27 cellular contexts compared by ENCODE assay signal in the genomic region with DNA sequence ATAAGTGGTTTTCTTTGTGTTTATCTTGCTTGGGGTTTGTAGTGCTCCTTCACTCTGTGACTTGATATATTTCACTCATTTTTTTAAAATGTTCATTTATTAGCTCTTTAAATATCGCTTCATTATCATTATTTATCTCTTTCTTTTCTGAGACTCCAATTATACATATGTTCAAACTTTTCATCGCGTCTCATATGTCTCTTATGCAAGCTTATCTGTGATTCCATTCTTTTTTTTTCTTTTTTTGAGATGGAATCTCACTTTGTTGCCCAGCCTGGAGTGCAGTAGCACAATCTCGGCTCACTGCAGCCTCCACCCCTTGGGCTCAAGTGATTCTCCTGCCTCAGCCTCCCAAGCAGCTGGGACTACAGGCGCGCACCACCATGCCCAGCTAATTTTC.
A peak's percentile ranks its signal among the peaks of the same experiment; 100 is the strongest.
DNase-seq lines count a peak whose midpoint lies in the region; TF ChIP-seq lines count a peak whose summit lies in the region.
"Had no signal": no experiment of that assay in that cellular context is flagged by ENCODE, and none has a peak within 500 bp of the region (broad histone marks: within the 10 kb centered on the region; RNA-seq: fewer than 3 reads in every experiment).

No MANE protein-coding gene starts in this region.

- H3K79me2 ChIP-seq in mesendoderm (ENCODE audit: control insufficient read depth, insufficient read depth, low read length): no peaks in the 10 kb centered on the region

- H2BK5ac ChIP-seq in mesendoderm (ENCODE audit: low read length): no peak overlapping the region

- H3K56ac ChIP-seq in mesendoderm (ENCODE audit: low read length): no peak overlapping the region

- WGBS in mesendoderm (ENCODE audit: extremely low coverage, insufficient coverage, low lambda C conversion rate): 100% methylated on average over 1 of the region's 6 CpGs

- H3K23ac ChIP-seq in mesendoderm (ENCODE audit: low read length): no peak overlapping the region

- no peak overlapping the region for H3K27ac ChIP-seq in HEK293 (ENCODE audit: extremely low read depth, low read depth, low read length)
- H3K27ac ChIP-seq in mesendoderm (ENCODE audit: low read depth, low read length): no peak overlapping the region
- H3K27ac ChIP-seq: 22Rv1; A549; BLaER1; BLaER1 treated with 17β-estradiol and CSF1 and Interleukin-3, amounts not matched to agents 10 nM and 100 nM; C4-2B had no signal

- H3K18ac ChIP-seq in mesendoderm (ENCODE audit: low read length): no peak overlapping the region

- POLR2A ChIA-PET in HEK293 (lab: Yijun Ruan, JAX): no interaction called here

- no peaks in the 10 kb centered on the region for H3K36me3 ChIP-seq in HEK293 (ENCODE audit: control insufficient read depth in 2 of 2, insufficient read depth in 1 of 2, low read length in 2 of 2)
- no peaks in the 10 kb centered on the region for H3K36me3 ChIP-seq in mesendoderm (ENCODE audit: control insufficient read depth, insufficient read depth, low read length)
- H3K36me3 ChIP-seq: BE2C; BLaER1; BLaER1 treated with 17β-estradiol and CSF1 and Interleukin-3, amounts not matched to agents 10 nM and 100 nM had no signal

- H3K27me3 ChIP-seq in mesendoderm (ENCODE audit: insufficient read depth, low read length, poor library complexity): no peaks in the 10 kb centered on the region
- H3K27me3 ChIP-seq: BLaER1; BLaER1 treated with 17β-estradiol and CSF1 and Interleukin-3, amounts not matched to agents 10 nM and 100 nM had no signal

- no peak overlapping the region for H4K8ac ChIP-seq in mesendoderm (ENCODE audit: low read depth, low read length)

- no peak overlapping the region for H3K9ac ChIP-seq in mesendoderm (ENCODE audit: low read length)
- H3K9ac ChIP-seq: BLaER1; BLaER1 treated with 17β-estradiol and CSF1 and Interleukin-3, amounts not matched to agents 10 nM and 100 nM had no signal

- no peak overlapping the region for H2BK120ac ChIP-seq in mesendoderm (ENCODE audit: low read depth, low read length)

- no peaks in the 10 kb centered on the region for H3K9me3 ChIP-seq in HEK293 (ENCODE audit: control insufficient read depth, insufficient read depth, low read depth, low read length)
- H3K9me3 ChIP-seq: BE2C had no signal

- H4K5ac ChIP-seq in mesendoderm (ENCODE audit: low read length): no peak overlapping the region

- H3K79me1 ChIP-seq in mesendoderm (ENCODE audit: low read length): no peaks in the 10 kb centered on the region

- no peak overlapping the region for H2BK15ac ChIP-seq in mesendoderm (replicated peaks; ENCODE audit: low read depth)

- no peak for DNase-seq in mesendoderm
- DNase-seq: 8988T; ACHN; AML-193; BE2C; C1 segment of cervical spinal cord; Caco-2; Calu3; CD4-positive, alpha-beta memory T cell; CD4-positive, alpha-beta T cell; CD4-positive, CD25-positive, alpha-beta regulatory T cell; CD8-positive, alpha-beta memory T cell; CD8-positive, alpha-beta T cell; COR-L47; DMS 273 treated with DMSO at 0.1 percent for 48 hours; DMS153; DMS53; DMS79; DMS79 treated with DMSO at 0.1 percent for 48 hours; DND-41; EL had no signal

- H3K4me1 ChIP-seq in HEK293 (ENCODE audit: control insufficient read depth, insufficient read depth, low read length) (peaks cover under 1% of the 10 kb centered on the region; the same call in 1 of the 2 replicates), mesendoderm (ENCODE audit: control insufficient read depth, low read depth, low read length) (no peaks in the 10 kb centered on the region)
- H3K4me1 ChIP-seq: A549; BE2C; BLaER1; BLaER1 treated with 17β-estradiol and CSF1 and Interleukin-3, amounts not matched to agents 10 nM and 100 nM; Caco-2 had no signal

- no peak overlapping the region for H3K4ac ChIP-seq in mesendoderm (ENCODE audit: low read depth, low read length)

- H2AK5ac ChIP-seq in mesendoderm (ENCODE audit: low read length): no peak overlapping the region

- CTCF ChIA-PET in HEK293 (lab: Yijun Ruan, JAX): no interaction called here

- no peak for TF ChIP-seq CTCF in HEK293 (tag by site-specific recombination; IDR thresholded peaks at IDR 0.05)

- H3K4me3 ChIP-seq in HEK293 (ENCODE audit: low read depth, low read length): no peak overlapping the region
- H3K4me3 ChIP-seq in mesendoderm (ENCODE audit: low read length): no peak overlapping the region
- H3K4me3 ChIP-seq: A549; BLaER1; BLaER1 treated with 17β-estradiol and CSF1 and Interleukin-3, amounts not matched to agents 10 nM and 100 nM had no signal

- no peak overlapping the region for H3K4me2 ChIP-seq in mesendoderm (ENCODE audit: low read length)
- H3K4me2 ChIP-seq: A549; BLaER1; BLaER1 treated with 17β-estradiol and CSF1 and Interleukin-3, amounts not matched to agents 10 nM and 100 nM had no signal

TF ChIP-seq in HEK293, 187 proteins besides CTCF, POLR2A, EP300 and RAD21:
- TF ChIP-seq ZNF133 (tag by site-specific recombination; IDR thresholded peaks at IDR 0.05): peak; percentile 97
- TF ChIP-seq, protein P1, sequence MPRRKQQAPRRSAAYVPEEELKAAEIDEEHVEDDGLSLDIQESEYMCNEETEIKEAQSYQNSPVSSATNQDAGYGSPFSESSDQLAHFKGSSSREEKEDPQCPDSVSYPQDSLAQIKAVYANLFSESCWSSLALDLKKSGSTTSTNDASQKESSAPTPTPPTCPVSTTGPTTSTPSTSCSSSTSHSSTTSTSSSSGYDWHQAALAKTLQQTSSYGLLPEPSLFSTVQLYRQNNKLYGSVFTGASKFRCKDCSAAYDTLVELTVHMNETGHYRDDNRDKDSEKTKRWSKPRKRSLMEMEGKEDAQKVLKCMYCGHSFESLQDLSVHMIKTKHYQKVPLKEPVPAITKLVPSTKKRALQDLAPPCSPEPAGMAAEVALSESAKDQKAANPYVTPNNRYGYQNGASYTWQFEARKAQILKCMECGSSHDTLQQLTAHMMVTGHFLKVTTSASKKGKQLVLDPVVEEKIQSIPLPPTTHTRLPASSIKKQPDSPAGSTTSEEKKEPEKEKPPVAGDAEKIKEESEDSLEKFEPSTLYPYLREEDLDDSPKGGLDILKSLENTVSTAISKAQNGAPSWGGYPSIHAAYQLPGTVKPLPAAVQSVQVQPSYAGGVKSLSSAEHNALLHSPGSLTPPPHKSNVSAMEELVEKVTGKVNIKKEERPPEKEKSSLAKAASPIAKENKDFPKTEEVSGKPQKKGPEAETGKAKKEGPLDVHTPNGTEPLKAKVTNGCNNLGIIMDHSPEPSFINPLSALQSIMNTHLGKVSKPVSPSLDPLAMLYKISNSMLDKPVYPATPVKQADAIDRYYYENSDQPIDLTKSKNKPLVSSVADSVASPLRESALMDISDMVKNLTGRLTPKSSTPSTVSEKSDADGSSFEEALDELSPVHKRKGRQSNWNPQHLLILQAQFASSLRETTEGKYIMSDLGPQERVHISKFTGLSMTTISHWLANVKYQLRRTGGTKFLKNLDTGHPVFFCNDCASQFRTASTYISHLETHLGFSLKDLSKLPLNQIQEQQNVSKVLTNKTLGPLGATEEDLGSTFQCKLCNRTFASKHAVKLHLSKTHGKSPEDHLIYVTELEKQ (tag by site-specific recombination; IDR thresholded peaks at IDR 0.05; ENCODE audit: borderline replicate concordance): no peak
